9 cellular contexts compared by ENCODE assay signal in genomic region chrX:101078716-101079115, GRCh38. TPM values are rescaled to one million over a fixed set of nuclear protein-coding genes. Genes with fewer than 3 reads are reported as not detected.
DNase-seq lines count a peak whose midpoint lies in the region; ATAC-seq and TF ChIP-seq lines count a peak whose summit lies in the region.
"Had no signal": no experiment of that assay in that cellular context is flagged by ENCODE, and none has a peak within 500 bp of the region (broad histone marks: within the 10 kb centered on the region; RNA-seq: fewer than 3 reads in every experiment).

TMEM35A (plus strand) TSS chrX:101078879; CDS start chrX:101079003, 124 bp downstream.

- no TSS peak for BruUV-seq in A673 (replicated peaks; lab: Mats Ljungman, UMichigan)

- H3K27me3 ChIP-seq in A673 (replicated peaks; ENCODE audit: insufficient read depth, low read depth, low read length, poor library complexity) = no peaks in the 10 kb centered on the region

- H3K27ac ChIP-seq in A673 (ENCODE audit: low read depth, low read length, poor library complexity, severe bottlenecking) = no peak within 1 kb of the TSS

- no peaks in the 10 kb centered on the region for H3K9me3 ChIP-seq in A673 (ENCODE audit: low read depth, low read length, poor library complexity, severe bottlenecking)

- ATAC-seq in esophagus mucosa (peak; percentile 10), GM19463 (IDR thresholded peaks at IDR 0.05; ENCODE audit: unreplicated experiment) (no peak)

- intact Hi-C loops in A673 (cut with micrococcal nuclease; ENCODE audit: unreplicated experiment) = no loop called here

- H3K4me3 ChIP-seq in A673 (ENCODE audit: low read depth, low read length, poor library complexity, severe bottlenecking) = peak within 1 kb of the TSS; percentile 17

- no peak for DNase-seq in A673 (ENCODE audit: low spot score)
- DNase-seq in NCI-H1694 (lab: John Stamatoyannopoulos, UW) = peak; percentile 38
- DNase-seq in activated CD4-positive, alpha-beta T cell treated with anti-CD3 and anti-CD28 coated beads for 4 hours = no peak
- no peak for DNase-seq in mesenteric fat pad (ENCODE audit: low spot score)
- DNase-seq in dedifferentiated amniotic fluid mesenchymal stem cell (ENCODE audit: extremely low spot score) = no peak

- H3K4me1 Mint-ChIP-seq in nephron = peaks cover 11% of the 10 kb centered on the region

- no peaks in the 10 kb centered on the region for H3K36me3 Mint-ChIP-seq in nephron (ENCODE audit: low read depth)

- H3K27ac Mint-ChIP-seq in nephron = no peak within 1 kb of the TSS

- H3K4me1 ChIP-seq in A673 (ENCODE audit: insufficient read depth, low read length, poor library complexity, severe bottlenecking) = no peaks in the 10 kb centered on the region

- POLR2A ChIA-PET in A673 (lab: Charles Lee; ENCODE audit: low non-redundant PET) = no interaction called here

- CTCF ChIA-PET in A673 (lab: Charles Lee) = no interaction called here

- H3K4me3 Mint-ChIP-seq in nephron = peak within 1 kb of the TSS; percentile 84 to 88 (median 85)

- H3K27me3 Mint-ChIP-seq in nephron (ENCODE audit: low read depth) = peaks cover 4% of the 10 kb centered on the region

- no peak for TF ChIP-seq CTCF in A673 (conservative IDR thresholded peaks at IDR 0.05; ENCODE audit: low read depth, low read length)
- TF ChIP-seq CTCF in nephron (IDR thresholded peaks at IDR 0.05; ENCODE audit: unreplicated experiment in 3 of 3) = no peak

- no peaks in the 10 kb centered on the region for H3K36me3 ChIP-seq in A673 (ENCODE audit: insufficient read depth, low read length, poor library complexity, severe bottlenecking)

- peaks cover 13% of the 10 kb centered on the region for H3K9me3 Mint-ChIP-seq in nephron

RNA-seq across cellular contexts. Expression of gene TMEM35A, which starts in this region (rescaled TPM):
- total RNA-seq in A673 (2021) = 0.21 and 0.31 TPM in 2 replicates
- total RNA-seq in esophagus mucosa = 1.1 TPM
- total RNA-seq in mesenteric fat pad = 0.19 TPM
- total RNA-seq: Daoy had no signal
